ENCODE assay signal across 9 cellular contexts in the genomic region with DNA sequence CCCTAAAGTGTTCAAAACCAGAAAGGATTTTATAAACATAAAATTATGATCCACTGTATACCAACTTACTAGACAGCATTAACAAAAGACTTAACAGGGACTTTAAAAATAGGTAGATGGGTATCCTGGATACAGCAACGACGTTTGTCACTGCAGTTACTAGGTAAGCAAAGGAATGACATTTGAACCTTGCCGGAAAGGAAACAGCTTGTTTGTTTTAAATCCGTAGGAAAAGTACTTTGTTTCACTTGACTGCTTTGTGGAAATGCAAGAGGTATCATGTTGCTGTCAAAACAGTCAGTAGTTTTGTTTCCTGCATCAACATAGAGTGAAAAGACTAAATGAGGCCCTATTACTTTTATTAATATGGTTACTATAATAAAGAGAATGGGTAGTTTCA.
DNase-seq lines count a peak whose midpoint lies in the region; ATAC-seq and TF ChIP-seq lines count a peak whose summit lies in the region.
"Had no signal": no experiment of that assay in that cellular context is flagged by ENCODE, and none has a peak within 500 bp of the region (broad histone marks: within the 10 kb centered on the region; RNA-seq: fewer than 3 reads in every experiment).

No MANE protein-coding gene starts in this region.

- H3K4me3 ChIP-seq in OCI-LY3 (ENCODE audit: low read length) (no peak overlapping the region), fibroblast of villous mesenchyme (ENCODE audit: low read depth, low read length) (no peak overlapping the region)

- H3K27ac ChIP-seq in OCI-LY3 (ENCODE audit: low read length): peak overlapping the region; percentile 92; the same call in 1 of the 2 replicates

- peaks cover 85% of the 10 kb centered on the region for H3K4me1 ChIP-seq in OCI-LY3 (ENCODE audit: low read length)

- peaks cover 85% of the 10 kb centered on the region for H3K4me1 Mint-ChIP-seq in activated CD8-positive, alpha-beta T cell treated with anti-CD3 and anti-CD28 coated beads for 36 hours (ENCODE audit: low read depth)
- peaks cover 56% of the 10 kb centered on the region for H3K4me1 Mint-ChIP-seq in activated CD8-positive, alpha-beta T cell treated with anti-CD3 and anti-CD28 coated beads, Interleukin-2, amount 10 ng/mL, durations not matched to agents 7 days and 5 days (ENCODE audit: low read depth)
- peaks cover 78% of the 10 kb centered on the region for H3K4me1 Mint-ChIP-seq in stimulated activated effector memory CD8-positive, alpha-beta T cell treated with anti-CD3 and anti-CD28 coated beads, Interleukin-12 subunit alpha, Interleukin-12 subunit beta, amount 100 ng/mL, for 72 hours

- no peak for ATAC-seq in activated CD8-positive, alpha-beta T cell treated with anti-CD3 and anti-CD28 coated beads for 36 hours
- no peak for ATAC-seq in activated CD8-positive, alpha-beta T cell treated with anti-CD3 and anti-CD28 coated beads, Interleukin-2, amount 10 ng/mL, durations not matched to agents 7 days and 5 days
- ATAC-seq in stimulated activated effector memory CD8-positive, alpha-beta T cell treated with anti-CD3 and anti-CD28 coated beads, Interleukin-12 subunit alpha, Interleukin-12 subunit beta, amount 100 ng/mL, for 72 hours: no peak
- ATAC-seq in GM18907 (IDR thresholded peaks at IDR 0.05; ENCODE audit: unreplicated experiment): no peak

- peaks cover 100% of the 10 kb centered on the region for H3K79me2 ChIP-seq in OCI-LY3 (ENCODE audit: low read length)

- TF ChIP-seq CTCF in activated CD8-positive, alpha-beta T cell treated with anti-CD3 and anti-CD28 coated beads for 36 hours (IDR thresholded peaks at IDR 0.05): no peak
- TF ChIP-seq CTCF in OCI-LY3 (IDR thresholded peaks at IDR 0.05; ENCODE audit: low read depth, low read length) (no peak), fibroblast of villous mesenchyme (IDR thresholded peaks at IDR 0.05; ENCODE audit: insufficient read depth, low read depth, low read length) (no peak)

- H3K9me3 Mint-ChIP-seq in activated CD8-positive, alpha-beta T cell treated with anti-CD3 and anti-CD28 coated beads for 36 hours: no peaks in the 10 kb centered on the region
- H3K9me3 Mint-ChIP-seq in activated CD8-positive, alpha-beta T cell treated with anti-CD3 and anti-CD28 coated beads, Interleukin-2, amount 10 ng/mL, durations not matched to agents 7 days and 5 days (ENCODE audit: insufficient read depth): no peaks in the 10 kb centered on the region
- H3K9me3 Mint-ChIP-seq in stimulated activated effector memory CD8-positive, alpha-beta T cell treated with anti-CD3 and anti-CD28 coated beads, Interleukin-12 subunit alpha, Interleukin-12 subunit beta, amount 100 ng/mL, for 72 hours: no peaks in the 10 kb centered on the region

- no peak overlapping the region for H2AFZ ChIP-seq in OCI-LY3 (ENCODE audit: low read depth, low read length)

- no peaks in the 10 kb centered on the region for H3K9me3 ChIP-seq in OCI-LY3 (ENCODE audit: insufficient read depth, low read length)

- no peak overlapping the region for H3K4me2 ChIP-seq in OCI-LY3 (ENCODE audit: low read length)

- H3K27me3 Mint-ChIP-seq in activated CD8-positive, alpha-beta T cell treated with anti-CD3 and anti-CD28 coated beads for 36 hours: no peaks in the 10 kb centered on the region
- H3K27me3 Mint-ChIP-seq in activated CD8-positive, alpha-beta T cell treated with anti-CD3 and anti-CD28 coated beads, Interleukin-2, amount 10 ng/mL, durations not matched to agents 7 days and 5 days (ENCODE audit: low read depth): no peaks in the 10 kb centered on the region

- peaks cover 68% of the 10 kb centered on the region for H3K36me3 Mint-ChIP-seq in activated CD8-positive, alpha-beta T cell treated with anti-CD3 and anti-CD28 coated beads for 36 hours (ENCODE audit: low read depth)
- peaks cover 74% of the 10 kb centered on the region for H3K36me3 Mint-ChIP-seq in activated CD8-positive, alpha-beta T cell treated with anti-CD3 and anti-CD28 coated beads, Interleukin-2, amount 10 ng/mL, durations not matched to agents 7 days and 5 days (ENCODE audit: low read depth)
- H3K36me3 Mint-ChIP-seq in stimulated activated effector memory CD8-positive, alpha-beta T cell treated with anti-CD3 and anti-CD28 coated beads, Interleukin-12 subunit alpha, Interleukin-12 subunit beta, amount 100 ng/mL, for 72 hours: peaks cover 100% of the 10 kb centered on the region

- intact Hi-C loops in activated CD8-positive, alpha-beta T cell treated with anti-CD3 and anti-CD28 coated beads for 36 hours (cut with micrococcal nuclease): no loop called here

- H4K20me1 ChIP-seq in OCI-LY3 (ENCODE audit: insufficient read depth, low read length): peaks cover 61% of the 10 kb centered on the region

- H3K4me3 Mint-ChIP-seq in activated CD8-positive, alpha-beta T cell treated with anti-CD3 and anti-CD28 coated beads for 36 hours: no peak overlapping the region
- no peak overlapping the region for H3K4me3 Mint-ChIP-seq in activated CD8-positive, alpha-beta T cell treated with anti-CD3 and anti-CD28 coated beads, Interleukin-2, amount 10 ng/mL, durations not matched to agents 7 days and 5 days
- H3K4me3 Mint-ChIP-seq in stimulated activated effector memory CD8-positive, alpha-beta T cell treated with anti-CD3 and anti-CD28 coated beads, Interleukin-12 subunit alpha, Interleukin-12 subunit beta, amount 100 ng/mL, for 72 hours: no peak overlapping the region

- no peaks in the 10 kb centered on the region for H3K27me3 ChIP-seq in OCI-LY3 (ENCODE audit: low read depth, low read length)

- peaks cover 22% of the 10 kb centered on the region for H3K36me3 ChIP-seq in OCI-LY3 (replicated peaks; ENCODE audit: low read depth, low read length)

- CTCF ChIA-PET in activated CD8-positive, alpha-beta T cell treated with anti-CD3 and anti-CD28 coated beads for 36 hours (lab: Charles Lee): no interaction called here
- CTCF ChIA-PET in activated CD8-positive, alpha-beta T cell treated with anti-CD3 and anti-CD28 coated beads, Interleukin-2, amount 10 ng/mL, durations not matched to agents 7 days and 5 days (lab: Charles Lee): no interaction called here

- H3K27ac Mint-ChIP-seq in activated CD8-positive, alpha-beta T cell treated with anti-CD3 and anti-CD28 coated beads for 36 hours: peak overlapping the region; percentile 99
- H3K27ac Mint-ChIP-seq in activated CD8-positive, alpha-beta T cell treated with anti-CD3 and anti-CD28 coated beads, Interleukin-2, amount 10 ng/mL, durations not matched to agents 7 days and 5 days: no peak overlapping the region
- H3K27ac Mint-ChIP-seq in stimulated activated effector memory CD8-positive, alpha-beta T cell treated with anti-CD3 and anti-CD28 coated beads, Interleukin-12 subunit alpha, Interleukin-12 subunit beta, amount 100 ng/mL, for 72 hours: peak overlapping the region; percentile 93

- POLR2A ChIA-PET in activated CD8-positive, alpha-beta T cell treated with anti-CD3 and anti-CD28 coated beads for 36 hours (lab: Charles Lee): interaction anchor here (1.3 kb wide), 1 partner anchor 114 kb away, joined by 3 read pairs; no protein-coding TSS in a partner anchor
- POLR2A ChIA-PET in activated CD8-positive, alpha-beta T cell treated with anti-CD3 and anti-CD28 coated beads, Interleukin-2, amount 10 ng/mL, durations not matched to agents 7 days and 5 days (lab: Charles Lee): no interaction called here

- DNase-seq in activated CD8-positive, alpha-beta T cell treated with anti-CD3 and anti-CD28 coated beads for 36 hours: no peak
- DNase-seq in activated CD8-positive, alpha-beta T cell treated with anti-CD3 and anti-CD28 coated beads, Interleukin-2, amount 10 ng/mL, durations not matched to agents 7 days and 5 days: no peak
- DNase-seq in fibroblast of villous mesenchyme (ENCODE audit: low read depth) (peak; percentile 42), NCI-H1105 treated with DMSO at 0.1 percent for 48 hours (lab: John Stamatoyannopoulos, UW) (no peak), NCI-H82 (lab: John Stamatoyannopoulos, UW) (no peak)
- DNase-seq in stimulated activated effector memory CD8-positive, alpha-beta T cell treated with anti-CD3 and anti-CD28 coated beads, Interleukin-12 subunit alpha, Interleukin-12 subunit beta, amount 100 ng/mL, for 72 hours (ENCODE audit: low spot score in 2 of 2): no peak
- DNase-seq: substantia nigra had no signal

- H3K9ac ChIP-seq in OCI-LY3 (ENCODE audit: low read length): no peak overlapping the region
